Comparison of ENCODE assay signal across 17 cellular contexts in the genomic region with DNA sequence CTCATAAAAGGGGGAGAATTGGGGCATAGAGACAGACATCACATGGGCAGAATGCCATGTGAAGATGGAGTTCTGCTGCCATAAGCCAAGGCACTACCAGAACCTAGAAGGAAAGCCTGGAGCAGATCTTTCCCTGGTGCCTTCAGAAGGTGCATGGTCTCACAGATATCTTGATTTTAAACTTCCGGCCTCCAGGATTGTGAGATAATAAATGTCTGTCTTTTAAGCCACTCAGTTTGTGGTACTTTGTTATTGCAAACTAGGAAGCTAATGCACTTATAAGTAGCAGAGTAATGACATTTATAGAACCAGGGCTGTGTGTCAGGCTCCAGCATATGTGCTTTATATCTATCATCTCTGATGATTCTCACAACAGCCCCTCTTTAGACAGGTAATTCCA.
DNase-seq lines count a peak whose midpoint lies in the region; ATAC-seq and TF ChIP-seq lines count a peak whose summit lies in the region.
"Had no signal": no experiment of that assay in that cellular context is flagged by ENCODE, and none has a peak within 500 bp of the region (broad histone marks: within the 10 kb centered on the region; RNA-seq: fewer than 3 reads in every experiment).

No MANE protein-coding gene starts in this region.

- H3K4me2 ChIP-seq in DOHH2 (ENCODE audit: low read length): peak overlapping the region; percentile 75
- H3K4me2 ChIP-seq: BLaER1 treated with 17β-estradiol and CSF1 and Interleukin-3, amounts not matched to agents 10 nM and 100 nM had no signal

- peaks cover 31% of the 10 kb centered on the region for H3K79me2 ChIP-seq in DOHH2 (ENCODE audit: control insufficient read depth, low read length)

- H3K4me1 ChIP-seq in DOHH2 (ENCODE audit: control insufficient read depth, low read length): peaks cover 99% of the 10 kb centered on the region
- H3K4me1 ChIP-seq: Caco-2 had no signal

- H3K27ac ChIP-seq in DOHH2 (ENCODE audit: low read depth, low read length): peak overlapping the region; percentile 97
- H3K27ac ChIP-seq: BLaER1 treated with 17β-estradiol and CSF1 and Interleukin-3, amounts not matched to agents 10 nM and 100 nM; C4-2B had no signal

- H3K4me1 Mint-ChIP-seq in stimulated activated effector memory CD8-positive, alpha-beta T cell treated with anti-CD3 and anti-CD28 coated beads, Interleukin-12 subunit alpha, Interleukin-12 subunit beta, amount 100 ng/mL, for 72 hours: no peaks in the 10 kb centered on the region

- H3K9me3 ChIP-seq in DOHH2 (ENCODE audit: control insufficient read depth, insufficient read depth, low read length): no peaks in the 10 kb centered on the region
- H3K9me3 ChIP-seq: BLaER1 treated with 17β-estradiol and CSF1 and Interleukin-3, amounts not matched to agents 10 nM and 100 nM; Caco-2 had no signal

- peaks cover 55% of the 10 kb centered on the region for H3K36me3 ChIP-seq in DOHH2 (ENCODE audit: control insufficient read depth, low read length)
- H3K36me3 ChIP-seq: BLaER1 treated with 17β-estradiol and CSF1 and Interleukin-3, amounts not matched to agents 10 nM and 100 nM had no signal

- peaks cover 6% of the 10 kb centered on the region for H3K9me3 Mint-ChIP-seq in stimulated activated effector memory CD8-positive, alpha-beta T cell treated with anti-CD3 and anti-CD28 coated beads, Interleukin-12 subunit alpha, Interleukin-12 subunit beta, amount 100 ng/mL, for 72 hours
- H3K9me3 Mint-ChIP-seq: CD4-positive, alpha-beta T cell; CD8-positive, alpha-beta T cell had no signal

- peaks cover 37% of the 10 kb centered on the region for H3F3A ChIP-seq in DOHH2 (ENCODE audit: control insufficient read depth, insufficient read depth)

- H3K27ac Mint-ChIP-seq in stimulated activated effector memory CD8-positive, alpha-beta T cell treated with anti-CD3 and anti-CD28 coated beads, Interleukin-12 subunit alpha, Interleukin-12 subunit beta, amount 100 ng/mL, for 72 hours: no peak overlapping the region
- H3K27ac Mint-ChIP-seq: CD4-positive, alpha-beta T cell; CD8-positive, alpha-beta T cell had no signal

- peak overlapping the region; percentile 62; the same call in 1 of the 2 replicates for H3K4me3 ChIP-seq in DOHH2 (ENCODE audit: low read length)
- H3K4me3 ChIP-seq: BLaER1 treated with 17β-estradiol and CSF1 and Interleukin-3, amounts not matched to agents 10 nM and 100 nM had no signal

- H3K36me3 Mint-ChIP-seq in stimulated activated effector memory CD8-positive, alpha-beta T cell treated with anti-CD3 and anti-CD28 coated beads, Interleukin-12 subunit alpha, Interleukin-12 subunit beta, amount 100 ng/mL, for 72 hours: no peaks in the 10 kb centered on the region
- H3K36me3 Mint-ChIP-seq: CD8-positive, alpha-beta T cell had no signal

- peak; percentile 72 for DNase-seq in SK-N-DZ (ENCODE audit: low spot score)
- no peak for DNase-seq in stimulated activated effector memory CD8-positive, alpha-beta T cell treated with anti-CD3 and anti-CD28 coated beads, Interleukin-12 subunit alpha, Interleukin-12 subunit beta, amount 100 ng/mL, for 72 hours (ENCODE audit: low spot score in 2 of 2)
- no peak for DNase-seq in DMS53 treated with DMSO at 0.1 percent for 48 hours (lab: John Stamatoyannopoulos, UW; ENCODE audit: unreplicated experiment)
- DNase-seq: 8988T; ACHN; Caco-2; Calu3; CD4-positive, alpha-beta T cell; CD8-positive, alpha-beta T cell; DMS79; DND-41; GF-D8 had no signal

- no peak for TF ChIP-seq CTCF in DOHH2 (IDR thresholded peaks at IDR 0.05; ENCODE audit: low read depth, low read length, poor library complexity, severe bottlenecking)

- H4K20me1 ChIP-seq in DOHH2 (ENCODE audit: control insufficient read depth, insufficient read depth, low read depth, low read length): no peaks in the 10 kb centered on the region
- H4K20me1 ChIP-seq: BLaER1 treated with 17β-estradiol and CSF1 and Interleukin-3, amounts not matched to agents 10 nM and 100 nM had no signal

- ATAC-seq in SK-N-SH treated with all-trans-retinoic acid at 6 μM for 48 hours (no peak), HG02970 (IDR thresholded peaks at IDR 0.05; ENCODE audit: low FRiP score, unreplicated experiment) (no peak)
- ATAC-seq in stimulated activated effector memory CD8-positive, alpha-beta T cell treated with anti-CD3 and anti-CD28 coated beads, Interleukin-12 subunit alpha, Interleukin-12 subunit beta, amount 100 ng/mL, for 72 hours: no peak
- ATAC-seq: CD8-positive, alpha-beta T cell had no signal

- no peaks in the 10 kb centered on the region for H3K27me3 ChIP-seq in DOHH2 (ENCODE audit: control insufficient read depth, low read length)
- H3K27me3 ChIP-seq: BLaER1 treated with 17β-estradiol and CSF1 and Interleukin-3, amounts not matched to agents 10 nM and 100 nM had no signal

- H3K4me3 Mint-ChIP-seq in stimulated activated effector memory CD8-positive, alpha-beta T cell treated with anti-CD3 and anti-CD28 coated beads, Interleukin-12 subunit alpha, Interleukin-12 subunit beta, amount 100 ng/mL, for 72 hours: no peak overlapping the region
- H3K4me3 Mint-ChIP-seq: CD4-positive, alpha-beta T cell; CD8-positive, alpha-beta T cell had no signal

- no peaks in the 10 kb centered on the region for H3K9me2 ChIP-seq in DOHH2 (replicated peaks; ENCODE audit: control insufficient read depth, low read length)

TF ChIP-seq in SK-N-SH treated with all-trans-retinoic acid at 6 μM for 48 hours, 23 proteins besides CTCF, POLR2A, EP300 and RAD21:
- TF ChIP-seq TCF4 (CRISPR knock-in tag; IDR thresholded peaks at IDR 0.05; ENCODE audit: borderline replicate concordance): 0 out of 2 replicates have a peak, but pooled peaks have one; percentile 23
- TF ChIP-seq, protein P1, sequence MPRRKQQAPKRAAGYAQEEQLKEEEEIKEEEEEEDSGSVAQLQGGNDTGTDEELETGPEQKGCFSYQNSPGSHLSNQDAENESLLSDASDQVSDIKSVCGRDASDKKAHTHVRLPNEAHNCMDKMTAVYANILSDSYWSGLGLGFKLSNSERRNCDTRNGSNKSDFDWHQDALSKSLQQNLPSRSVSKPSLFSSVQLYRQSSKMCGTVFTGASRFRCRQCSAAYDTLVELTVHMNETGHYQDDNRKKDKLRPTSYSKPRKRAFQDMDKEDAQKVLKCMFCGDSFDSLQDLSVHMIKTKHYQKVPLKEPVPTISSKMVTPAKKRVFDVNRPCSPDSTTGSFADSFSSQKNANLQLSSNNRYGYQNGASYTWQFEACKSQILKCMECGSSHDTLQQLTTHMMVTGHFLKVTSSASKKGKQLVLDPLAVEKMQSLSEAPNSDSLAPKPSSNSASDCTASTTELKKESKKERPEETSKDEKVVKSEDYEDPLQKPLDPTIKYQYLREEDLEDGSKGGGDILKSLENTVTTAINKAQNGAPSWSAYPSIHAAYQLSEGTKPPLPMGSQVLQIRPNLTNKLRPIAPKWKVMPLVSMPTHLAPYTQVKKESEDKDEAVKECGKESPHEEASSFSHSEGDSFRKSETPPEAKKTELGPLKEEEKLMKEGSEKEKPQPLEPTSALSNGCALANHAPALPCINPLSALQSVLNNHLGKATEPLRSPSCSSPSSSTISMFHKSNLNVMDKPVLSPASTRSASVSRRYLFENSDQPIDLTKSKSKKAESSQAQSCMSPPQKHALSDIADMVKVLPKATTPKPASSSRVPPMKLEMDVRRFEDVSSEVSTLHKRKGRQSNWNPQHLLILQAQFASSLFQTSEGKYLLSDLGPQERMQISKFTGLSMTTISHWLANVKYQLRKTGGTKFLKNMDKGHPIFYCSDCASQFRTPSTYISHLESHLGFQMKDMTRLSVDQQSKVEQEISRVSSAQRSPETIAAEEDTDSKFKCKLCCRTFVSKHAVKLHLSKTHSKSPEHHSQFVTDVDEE (CRISPR knock-in tag; IDR thresholded peaks at IDR 0.05): 0 out of 2 replicates have a peak, but pooled peaks have one; percentile 52
- TF ChIP-seq, protein P2, sequence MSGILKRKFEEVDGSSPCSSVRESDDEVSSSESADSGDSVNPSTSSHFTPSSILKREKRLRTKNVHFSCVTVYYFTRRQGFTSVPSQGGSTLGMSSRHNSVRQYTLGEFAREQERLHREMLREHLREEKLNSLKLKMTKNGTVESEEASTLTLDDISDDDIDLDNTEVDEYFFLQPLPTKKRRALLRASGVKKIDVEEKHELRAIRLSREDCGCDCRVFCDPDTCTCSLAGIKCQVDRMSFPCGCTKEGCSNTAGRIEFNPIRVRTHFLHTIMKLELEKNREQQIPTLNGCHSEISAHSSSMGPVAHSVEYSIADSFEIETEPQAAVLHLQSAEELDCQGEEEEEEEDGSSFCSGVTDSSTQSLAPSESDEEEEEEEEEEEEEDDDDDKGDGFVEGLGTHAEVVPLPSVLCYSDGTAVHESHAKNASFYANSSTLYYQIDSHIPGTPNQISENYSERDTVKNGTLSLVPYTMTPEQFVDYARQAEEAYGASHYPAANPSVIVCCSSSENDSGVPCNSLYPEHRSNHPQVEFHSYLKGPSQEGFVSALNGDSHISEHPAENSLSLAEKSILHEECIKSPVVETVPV (CRISPR knock-in tag; IDR thresholded peaks at IDR 0.05): no peak
